ENCODE assay signal across 8 cellular contexts in the genomic region with DNA sequence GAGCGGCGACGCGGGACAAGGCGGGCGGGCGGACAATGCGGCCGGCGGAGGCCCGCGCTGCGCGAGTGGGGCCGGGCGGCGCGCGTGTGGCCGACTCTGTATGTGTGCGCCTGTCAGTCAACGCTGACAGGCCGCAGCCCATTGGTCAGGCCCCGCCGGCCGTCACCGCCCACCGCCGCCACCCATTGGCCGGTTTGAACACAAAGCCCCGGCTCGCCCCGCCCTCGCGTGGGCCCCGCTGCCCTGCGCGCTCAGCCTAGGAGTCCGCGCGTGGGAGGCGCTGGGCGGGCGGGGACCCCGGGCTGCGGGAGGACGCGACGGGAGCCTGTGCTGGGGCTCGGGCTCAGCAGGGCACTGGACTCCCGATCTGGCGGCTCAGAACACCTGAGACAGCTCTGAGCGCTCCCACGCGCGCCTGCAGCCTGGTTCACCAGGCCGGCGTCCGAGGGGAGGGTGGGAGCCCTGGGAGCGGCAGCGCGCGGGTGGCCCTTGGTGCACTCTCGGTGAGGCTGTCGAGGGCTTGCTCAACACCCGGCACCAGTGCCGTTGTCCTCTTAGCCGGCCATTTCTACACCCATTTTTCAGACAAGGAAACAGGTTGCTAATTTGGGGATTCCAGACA. TPM values are rescaled to one million over a fixed set of nuclear protein-coding genes. Genes with fewer than 3 reads are reported as not detected.
DNase-seq lines count a peak whose midpoint lies in the region; ATAC-seq lines count a peak whose summit lies in the region.

A gene with protein sequence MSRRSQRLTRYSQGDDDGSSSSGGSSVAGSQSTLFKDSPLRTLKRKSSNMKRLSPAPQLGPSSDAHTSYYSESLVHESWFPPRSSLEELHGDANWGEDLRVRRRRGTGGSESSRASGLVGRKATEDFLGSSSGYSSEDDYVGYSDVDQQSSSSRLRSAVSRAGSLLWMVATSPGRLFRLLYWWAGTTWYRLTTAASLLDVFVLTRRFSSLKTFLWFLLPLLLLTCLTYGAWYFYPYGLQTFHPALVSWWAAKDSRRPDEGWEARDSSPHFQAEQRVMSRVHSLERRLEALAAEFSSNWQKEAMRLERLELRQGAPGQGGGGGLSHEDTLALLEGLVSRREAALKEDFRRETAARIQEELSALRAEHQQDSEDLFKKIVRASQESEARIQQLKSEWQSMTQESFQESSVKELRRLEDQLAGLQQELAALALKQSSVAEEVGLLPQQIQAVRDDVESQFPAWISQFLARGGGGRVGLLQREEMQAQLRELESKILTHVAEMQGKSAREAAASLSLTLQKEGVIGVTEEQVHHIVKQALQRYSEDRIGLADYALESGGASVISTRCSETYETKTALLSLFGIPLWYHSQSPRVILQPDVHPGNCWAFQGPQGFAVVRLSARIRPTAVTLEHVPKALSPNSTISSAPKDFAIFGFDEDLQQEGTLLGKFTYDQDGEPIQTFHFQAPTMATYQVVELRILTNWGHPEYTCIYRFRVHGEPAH (minus strand): TSS at position 88 of the 622 bp plus-strand sequence. CDS start 3,370 bp downstream, outside the sequence.

- no peak within 1 kb of the TSS for H4K8ac ChIP-seq in mesendoderm (ENCODE audit: low read depth, low read length)

- H3K4me1 ChIP-seq in endocrine pancreas (ENCODE audit: control insufficient read depth, insufficient read depth, low read length) (peaks cover 4% of the 10 kb centered on the region), mesendoderm (ENCODE audit: control insufficient read depth, low read depth, low read length) (peaks cover 8% of the 10 kb centered on the region)

- no peaks in the 10 kb centered on the region for H3K36me3 ChIP-seq in endocrine pancreas (ENCODE audit: control insufficient read depth, insufficient read depth, low read length)
- no peaks in the 10 kb centered on the region for H3K36me3 ChIP-seq in mesendoderm (ENCODE audit: control insufficient read depth, insufficient read depth, low read length)

- H3K9me3 Mint-ChIP-seq in activated CD8-positive, alpha-beta memory T cell treated with anti-CD3 and anti-CD28 coated beads, Interleukin-2, amount 10 ng/mL, durations not matched to agents 7 days and 5 days (ENCODE audit: low read depth), result no peaks in the 10 kb centered on the region

- H3K18ac ChIP-seq in mesendoderm (ENCODE audit: low read length), result peak within 1 kb of the TSS; percentile 29

- WGBS in mesendoderm (ENCODE audit: extremely low coverage, insufficient coverage, low lambda C conversion rate), result no CpG with 5 or more reads among the region's 68 CpGs

- peak within 1 kb of the TSS; percentile 49 for H3K9ac ChIP-seq in endocrine pancreas (ENCODE audit: control insufficient read depth, insufficient read depth, low read length)
- H3K9ac ChIP-seq in mesendoderm (ENCODE audit: low read length), result peak within 1 kb of the TSS; percentile 78

- no peak within 1 kb of the TSS for H2BK120ac ChIP-seq in mesendoderm (ENCODE audit: low read depth, low read length)

- no peak within 1 kb of the TSS for H4K5ac ChIP-seq in mesendoderm (ENCODE audit: low read length)

- no peak within 1 kb of the TSS for H2AK5ac ChIP-seq in mesendoderm (ENCODE audit: low read length)

- no peak within 1 kb of the TSS for H3K4me3 ChIP-seq in endocrine pancreas (ENCODE audit: control insufficient read depth, insufficient read depth, low read length)
- H3K4me3 ChIP-seq in mesendoderm (ENCODE audit: low read length), result peak within 1 kb of the TSS; percentile 41

- ATAC-seq in GM18907 (IDR thresholded peaks at IDR 0.05; ENCODE audit: unreplicated experiment), result peak; percentile 51
- peak; percentile 51 for ATAC-seq in HG03139 (IDR thresholded peaks at IDR 0.05; ENCODE audit: unreplicated experiment)
- peak; percentile 79 for ATAC-seq in activated CD8-positive, alpha-beta memory T cell treated with anti-CD3 and anti-CD28 coated beads, Interleukin-2, amount 10 ng/mL, durations not matched to agents 7 days and 5 days

- DNase-seq in AML-193 (lab: John Stamatoyannopoulos, UW) (peak; percentile 64 to 67), NOMO-1 treated with DMSO at 0.1 percent for 48 hours (lab: John Stamatoyannopoulos, UW; ENCODE audit: unreplicated experiment) (peak; percentile 67), mesendoderm (peak; percentile 65)
- DNase-seq in activated CD8-positive, alpha-beta memory T cell treated with anti-CD3 and anti-CD28 coated beads, Interleukin-2, amount 10 ng/mL, durations not matched to agents 7 days and 5 days, result peak; percentile 96
- DNase-seq in stimulated activated CD8-positive, alpha-beta memory T cell treated with anti-CD3 and anti-CD28 coated beads, Interleukin-12 subunit alpha, Interleukin-12 subunit beta, amount 100 ng/mL, for 4 hours (ENCODE audit: low read depth), result peak; percentile 92

- H3K4me1 Mint-ChIP-seq in activated CD8-positive, alpha-beta memory T cell treated with anti-CD3 and anti-CD28 coated beads, Interleukin-2, amount 10 ng/mL, durations not matched to agents 7 days and 5 days, result peaks cover 45% of the 10 kb centered on the region

- H3K36me3 Mint-ChIP-seq in activated CD8-positive, alpha-beta memory T cell treated with anti-CD3 and anti-CD28 coated beads, Interleukin-2, amount 10 ng/mL, durations not matched to agents 7 days and 5 days, result peaks cover 39% of the 10 kb centered on the region

- CTCF ChIA-PET in activated CD8-positive, alpha-beta memory T cell treated with anti-CD3 and anti-CD28 coated beads, Interleukin-2, amount 10 ng/mL, durations not matched to agents 7 days and 5 days (lab: Charles Lee), result interaction anchor here (0.9 to 2.6 kb wide), 5 partner anchors 10 to 31 kb away, joined by 3 to 16 read pairs (median 4); no protein-coding TSS in a partner anchor

- no peaks in the 10 kb centered on the region for H3K9me3 ChIP-seq in endocrine pancreas (ENCODE audit: control insufficient read depth, low read length)

- H3K27me3 Mint-ChIP-seq in activated CD8-positive, alpha-beta memory T cell treated with anti-CD3 and anti-CD28 coated beads, Interleukin-2, amount 10 ng/mL, durations not matched to agents 7 days and 5 days, result no peaks in the 10 kb centered on the region

- H3K27me3 ChIP-seq in endocrine pancreas (ENCODE audit: control insufficient read depth, insufficient read depth, low read length) (no peaks in the 10 kb centered on the region), mesendoderm (ENCODE audit: insufficient read depth, low read length, poor library complexity) (no peaks in the 10 kb centered on the region)

- H3K23ac ChIP-seq in mesendoderm (ENCODE audit: low read length), result no peak within 1 kb of the TSS

- peak within 1 kb of the TSS; percentile 88 for H3K56ac ChIP-seq in mesendoderm (ENCODE audit: low read length)

- H3K27ac ChIP-seq in mesendoderm (ENCODE audit: low read depth, low read length), result peak within 1 kb of the TSS; percentile 40

- H3K4ac ChIP-seq in mesendoderm (ENCODE audit: low read depth, low read length), result peak within 1 kb of the TSS; percentile 67

- H3K79me1 ChIP-seq in mesendoderm (ENCODE audit: low read length), result no peaks in the 10 kb centered on the region

- no peak within 1 kb of the TSS for H2BK5ac ChIP-seq in mesendoderm (ENCODE audit: low read length)

- H2BK15ac ChIP-seq in mesendoderm (replicated peaks; ENCODE audit: low read depth), result no peak within 1 kb of the TSS

- peak within 1 kb of the TSS; percentile 94 for H3K4me2 ChIP-seq in mesendoderm (ENCODE audit: low read length)

- H3K27ac Mint-ChIP-seq in activated CD8-positive, alpha-beta memory T cell treated with anti-CD3 and anti-CD28 coated beads, Interleukin-2, amount 10 ng/mL, durations not matched to agents 7 days and 5 days, result peak within 1 kb of the TSS; percentile 99

- H3K4me3 Mint-ChIP-seq in activated CD8-positive, alpha-beta memory T cell treated with anti-CD3 and anti-CD28 coated beads, Interleukin-2, amount 10 ng/mL, durations not matched to agents 7 days and 5 days, result peak within 1 kb of the TSS; percentile 92

- no peaks in the 10 kb centered on the region for H3K79me2 ChIP-seq in mesendoderm (ENCODE audit: control insufficient read depth, insufficient read depth, low read length)

RNA-seq across cellular contexts. Expression of the gene that starts here (rescaled TPM):
- 100 to 1,000 TPM; 320 to 412 TPM for total RNA-seq in activated CD8-positive, alpha-beta memory T cell treated with anti-CD3 and anti-CD28 coated beads, Interleukin-2, amount 10 ng/mL, durations not matched to agents 7 days and 5 days
- polyA plus RNA-seq in mesendoderm (2013, experiment 1 of 2), result 5.8 TPM
- 5.7 TPM for polyA plus RNA-seq in mesendoderm (2013, experiment 2 of 2)
